1 cellular context compared by ENCODE assay signal in the genomic region with DNA sequence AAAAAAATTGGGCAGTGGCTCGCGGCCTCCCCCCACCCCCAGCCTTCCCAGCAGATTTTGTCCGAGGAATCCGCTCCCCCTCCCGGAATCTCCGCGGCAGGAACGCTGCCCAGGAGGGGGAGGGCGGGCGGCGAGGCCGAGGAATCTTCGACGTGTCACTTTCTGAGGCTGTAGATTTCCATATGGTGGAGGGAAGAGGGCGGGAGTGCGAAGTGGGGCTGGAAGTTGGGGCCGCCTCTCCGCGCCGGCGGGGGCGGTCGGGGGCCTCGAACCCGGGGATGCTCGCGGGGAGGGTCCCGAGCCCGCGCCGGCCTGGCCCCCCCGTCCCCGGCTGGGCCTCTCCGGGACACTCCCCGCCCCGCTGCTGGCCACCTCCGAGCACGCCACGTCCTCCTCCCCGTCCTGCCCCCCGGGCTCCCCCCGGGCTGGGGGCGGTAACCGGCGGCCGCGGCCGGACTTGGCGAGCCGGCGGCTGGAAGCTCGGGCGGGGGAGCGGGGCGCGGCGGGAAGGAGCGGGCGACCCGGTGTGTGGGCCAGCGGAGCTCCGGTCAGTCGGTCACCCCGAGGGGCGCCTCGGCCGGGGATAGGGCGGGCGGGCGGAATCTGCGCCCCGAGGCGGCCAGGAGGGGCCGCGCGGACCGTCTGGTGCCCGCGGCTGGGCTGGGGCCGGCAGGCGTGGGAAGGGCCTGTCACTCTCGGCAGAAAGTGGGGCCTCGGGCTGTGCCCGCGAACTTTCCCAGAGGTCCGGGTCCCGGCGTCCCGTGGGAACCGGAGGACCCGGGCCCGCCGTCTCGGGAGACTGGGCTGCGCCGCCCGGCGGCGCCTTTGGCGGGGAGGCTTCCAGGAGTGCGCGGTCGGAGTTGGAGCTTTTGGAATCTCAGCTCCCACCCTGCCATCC.
TF ChIP-seq lines count a peak whose summit lies in the region.

No MANE protein-coding gene starts in this region.

TF ChIP-seq in K562, 482 proteins besides CTCF, POLR2A, EP300 and RAD21 (continued from another document and continues in another):
- TF ChIP-seq, protein P1, sequence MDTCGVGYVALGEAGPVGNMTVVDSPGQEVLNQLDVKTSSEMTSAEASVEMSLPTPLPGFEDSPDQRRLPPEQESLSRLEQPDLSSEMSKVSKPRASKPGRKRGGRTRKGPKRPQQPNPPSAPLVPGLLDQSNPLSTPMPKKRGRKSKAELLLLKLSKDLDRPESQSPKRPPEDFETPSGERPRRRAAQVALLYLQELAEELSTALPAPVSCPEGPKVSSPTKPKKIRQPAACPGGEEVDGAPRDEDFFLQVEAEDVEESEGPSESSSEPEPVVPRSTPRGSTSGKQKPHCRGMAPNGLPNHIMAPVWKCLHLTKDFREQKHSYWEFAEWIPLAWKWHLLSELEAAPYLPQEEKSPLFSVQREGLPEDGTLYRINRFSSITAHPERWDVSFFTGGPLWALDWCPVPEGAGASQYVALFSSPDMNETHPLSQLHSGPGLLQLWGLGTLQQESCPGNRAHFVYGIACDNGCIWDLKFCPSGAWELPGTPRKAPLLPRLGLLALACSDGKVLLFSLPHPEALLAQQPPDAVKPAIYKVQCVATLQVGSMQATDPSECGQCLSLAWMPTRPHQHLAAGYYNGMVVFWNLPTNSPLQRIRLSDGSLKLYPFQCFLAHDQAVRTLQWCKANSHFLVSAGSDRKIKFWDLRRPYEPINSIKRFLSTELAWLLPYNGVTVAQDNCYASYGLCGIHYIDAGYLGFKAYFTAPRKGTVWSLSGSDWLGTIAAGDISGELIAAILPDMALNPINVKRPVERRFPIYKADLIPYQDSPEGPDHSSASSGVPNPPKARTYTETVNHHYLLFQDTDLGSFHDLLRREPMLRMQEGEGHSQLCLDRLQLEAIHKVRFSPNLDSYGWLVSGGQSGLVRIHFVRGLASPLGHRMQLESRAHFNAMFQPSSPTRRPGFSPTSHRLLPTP (IDR thresholded peaks at IDR 0.05; ENCODE audit: borderline replicate concordance, extremely low read depth, insufficient read length): no peak
- TF ChIP-seq, protein P2, sequence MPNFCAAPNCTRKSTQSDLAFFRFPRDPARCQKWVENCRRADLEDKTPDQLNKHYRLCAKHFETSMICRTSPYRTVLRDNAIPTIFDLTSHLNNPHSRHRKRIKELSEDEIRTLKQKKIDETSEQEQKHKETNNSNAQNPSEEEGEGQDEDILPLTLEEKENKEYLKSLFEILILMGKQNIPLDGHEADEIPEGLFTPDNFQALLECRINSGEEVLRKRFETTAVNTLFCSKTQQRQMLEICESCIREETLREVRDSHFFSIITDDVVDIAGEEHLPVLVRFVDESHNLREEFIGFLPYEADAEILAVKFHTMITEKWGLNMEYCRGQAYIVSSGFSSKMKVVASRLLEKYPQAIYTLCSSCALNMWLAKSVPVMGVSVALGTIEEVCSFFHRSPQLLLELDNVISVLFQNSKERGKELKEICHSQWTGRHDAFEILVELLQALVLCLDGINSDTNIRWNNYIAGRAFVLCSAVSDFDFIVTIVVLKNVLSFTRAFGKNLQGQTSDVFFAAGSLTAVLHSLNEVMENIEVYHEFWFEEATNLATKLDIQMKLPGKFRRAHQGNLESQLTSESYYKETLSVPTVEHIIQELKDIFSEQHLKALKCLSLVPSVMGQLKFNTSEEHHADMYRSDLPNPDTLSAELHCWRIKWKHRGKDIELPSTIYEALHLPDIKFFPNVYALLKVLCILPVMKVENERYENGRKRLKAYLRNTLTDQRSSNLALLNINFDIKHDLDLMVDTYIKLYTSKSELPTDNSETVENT (CRISPR knock-in tag; IDR thresholded peaks at IDR 0.05): no peak
- no peak for TF ChIP-seq ELF2 (CRISPR knock-in tag; IDR thresholded peaks at IDR 0.05)
- TF ChIP-seq, protein P3, sequence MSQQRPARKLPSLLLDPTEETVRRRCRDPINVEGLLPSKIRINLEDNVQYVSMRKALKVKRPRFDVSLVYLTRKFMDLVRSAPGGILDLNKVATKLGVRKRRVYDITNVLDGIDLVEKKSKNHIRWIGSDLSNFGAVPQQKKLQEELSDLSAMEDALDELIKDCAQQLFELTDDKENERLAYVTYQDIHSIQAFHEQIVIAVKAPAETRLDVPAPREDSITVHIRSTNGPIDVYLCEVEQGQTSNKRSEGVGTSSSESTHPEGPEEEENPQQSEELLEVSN (IDR thresholded peaks at IDR 0.05; ENCODE audit: borderline replicate concordance in 1 of 2, extremely low read depth in 1 of 2, insufficient read depth in 1 of 2, insufficient read length in 1 of 2, low read depth in 1 of 2, low read length in 1 of 2, poor library complexity in 1 of 2, severe bottlenecking in 1 of 2): peak; percentile 76 to 79
- no peak for TF ChIP-seq ZNF311 (CRISPR knock-in tag; IDR thresholded peaks at IDR 0.05)
- 0 out of 2 replicates have a peak, but pooled peaks have one; percentile 38 for TF ChIP-seq ZBED1 (IDR thresholded peaks at IDR 0.05)
- no peak for TF ChIP-seq PTRF (tag; IDR thresholded peaks at IDR 0.05)
- TF ChIP-seq SOX6 (IDR thresholded peaks at IDR 0.05): no peak; the same call in 1 of the 2 replicates
- no peak for TF ChIP-seq CREM (IDR thresholded peaks at IDR 0.05; ENCODE audit: low read depth)
- TF ChIP-seq, protein P4, sequence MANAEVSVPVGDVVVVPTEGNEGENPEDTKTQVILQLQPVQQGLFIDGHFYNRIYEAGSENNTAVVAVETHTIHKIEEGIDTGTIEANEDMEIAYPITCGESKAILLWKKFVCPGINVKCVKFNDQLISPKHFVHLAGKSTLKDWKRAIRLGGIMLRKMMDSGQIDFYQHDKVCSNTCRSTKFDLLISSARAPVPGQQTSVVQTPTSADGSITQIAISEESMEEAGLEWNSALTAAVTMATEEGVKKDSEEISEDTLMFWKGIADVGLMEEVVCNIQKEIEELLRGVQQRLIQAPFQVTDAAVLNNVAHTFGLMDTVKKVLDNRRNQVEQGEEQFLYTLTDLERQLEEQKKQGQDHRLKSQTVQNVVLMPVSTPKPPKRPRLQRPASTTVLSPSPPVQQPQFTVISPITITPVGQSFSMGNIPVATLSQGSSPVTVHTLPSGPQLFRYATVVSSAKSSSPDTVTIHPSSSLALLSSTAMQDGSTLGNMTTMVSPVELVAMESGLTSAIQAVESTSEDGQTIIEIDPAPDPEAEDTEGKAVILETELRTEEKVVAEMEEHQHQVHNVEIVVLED (CRISPR knock-in tag; IDR thresholded peaks at IDR 0.05): no peak
- TF ChIP-seq SLC30A9 (CRISPR knock-in tag; IDR thresholded peaks at IDR 0.05): no peak
- TF ChIP-seq, protein P5, sequence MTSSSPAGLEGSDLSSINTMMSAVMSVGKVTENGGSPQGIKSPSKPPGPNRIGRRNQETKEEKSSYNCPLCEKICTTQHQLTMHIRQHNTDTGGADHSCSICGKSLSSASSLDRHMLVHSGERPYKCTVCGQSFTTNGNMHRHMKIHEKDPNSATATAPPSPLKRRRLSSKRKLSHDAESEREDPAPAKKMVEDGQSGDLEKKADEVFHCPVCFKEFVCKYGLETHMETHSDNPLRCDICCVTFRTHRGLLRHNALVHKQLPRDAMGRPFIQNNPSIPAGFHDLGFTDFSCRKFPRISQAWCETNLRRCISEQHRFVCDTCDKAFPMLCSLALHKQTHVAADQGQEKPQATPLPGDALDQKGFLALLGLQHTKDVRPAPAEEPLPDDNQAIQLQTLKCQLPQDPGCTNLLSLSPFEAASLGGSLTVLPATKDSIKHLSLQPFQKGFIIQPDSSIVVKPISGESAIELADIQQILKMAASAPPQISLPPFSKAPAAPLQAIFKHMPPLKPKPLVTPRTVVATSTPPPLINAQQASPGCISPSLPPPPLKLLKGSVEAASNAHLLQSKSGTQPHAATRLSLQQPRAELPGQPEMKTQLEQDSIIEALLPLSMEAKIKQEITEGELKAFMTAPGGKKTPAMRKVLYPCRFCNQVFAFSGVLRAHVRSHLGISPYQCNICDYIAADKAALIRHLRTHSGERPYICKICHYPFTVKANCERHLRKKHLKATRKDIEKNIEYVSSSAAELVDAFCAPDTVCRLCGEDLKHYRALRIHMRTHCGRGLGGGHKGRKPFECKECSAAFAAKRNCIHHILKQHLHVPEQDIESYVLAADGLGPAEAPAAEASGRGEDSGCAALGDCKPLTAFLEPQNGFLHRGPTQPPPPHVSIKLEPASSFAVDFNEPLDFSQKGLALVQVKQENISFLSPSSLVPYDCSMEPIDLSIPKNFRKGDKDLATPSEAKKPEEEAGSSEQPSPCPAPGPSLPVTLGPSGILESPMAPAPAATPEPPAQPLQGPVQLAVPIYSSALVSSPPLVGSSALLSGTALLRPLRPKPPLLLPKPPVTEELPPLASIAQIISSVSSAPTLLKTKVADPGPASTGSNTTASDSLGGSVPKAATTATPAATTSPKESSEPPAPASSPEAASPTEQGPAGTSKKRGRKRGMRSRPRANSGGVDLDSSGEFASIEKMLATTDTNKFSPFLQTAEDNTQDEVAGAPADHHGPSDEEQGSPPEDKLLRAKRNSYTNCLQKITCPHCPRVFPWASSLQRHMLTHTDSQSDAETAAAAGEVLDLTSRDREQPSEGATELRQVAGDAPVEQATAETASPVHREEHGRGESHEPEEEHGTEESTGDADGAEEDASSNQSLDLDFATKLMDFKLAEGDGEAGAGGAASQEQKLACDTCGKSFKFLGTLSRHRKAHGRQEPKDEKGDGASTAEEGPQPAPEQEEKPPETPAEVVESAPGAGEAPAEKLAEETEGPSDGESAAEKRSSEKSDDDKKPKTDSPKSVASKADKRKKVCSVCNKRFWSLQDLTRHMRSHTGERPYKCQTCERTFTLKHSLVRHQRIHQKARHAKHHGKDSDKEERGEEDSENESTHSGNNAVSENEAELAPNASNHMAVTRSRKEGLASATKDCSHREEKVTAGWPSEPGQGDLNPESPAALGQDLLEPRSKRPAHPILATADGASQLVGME (CRISPR knock-in tag; IDR thresholded peaks at IDR 0.05): no peak
- TF ChIP-seq MEF2A (IDR thresholded peaks at IDR 0.05; ENCODE audit: control insufficient read depth, low read depth, low read length): no peak
- no peak for TF ChIP-seq POLR2AphosphoS2 (IDR thresholded peaks at IDR 0.05; ENCODE audit: low read length)
- TF ChIP-seq, protein P6, sequence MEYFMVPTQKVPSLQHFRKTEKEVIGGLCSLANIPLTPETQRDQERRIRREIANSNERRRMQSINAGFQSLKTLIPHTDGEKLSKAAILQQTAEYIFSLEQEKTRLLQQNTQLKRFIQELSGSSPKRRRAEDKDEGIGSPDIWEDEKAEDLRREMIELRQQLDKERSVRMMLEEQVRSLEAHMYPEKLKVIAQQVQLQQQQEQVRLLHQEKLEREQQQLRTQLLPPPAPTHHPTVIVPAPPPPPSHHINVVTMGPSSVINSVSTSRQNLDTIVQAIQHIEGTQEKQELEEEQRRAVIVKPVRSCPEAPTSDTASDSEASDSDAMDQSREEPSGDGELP (CRISPR knock-in tag; IDR thresholded peaks at IDR 0.05; ENCODE audit: borderline replicate concordance): no peak
- TF ChIP-seq, protein P7, sequence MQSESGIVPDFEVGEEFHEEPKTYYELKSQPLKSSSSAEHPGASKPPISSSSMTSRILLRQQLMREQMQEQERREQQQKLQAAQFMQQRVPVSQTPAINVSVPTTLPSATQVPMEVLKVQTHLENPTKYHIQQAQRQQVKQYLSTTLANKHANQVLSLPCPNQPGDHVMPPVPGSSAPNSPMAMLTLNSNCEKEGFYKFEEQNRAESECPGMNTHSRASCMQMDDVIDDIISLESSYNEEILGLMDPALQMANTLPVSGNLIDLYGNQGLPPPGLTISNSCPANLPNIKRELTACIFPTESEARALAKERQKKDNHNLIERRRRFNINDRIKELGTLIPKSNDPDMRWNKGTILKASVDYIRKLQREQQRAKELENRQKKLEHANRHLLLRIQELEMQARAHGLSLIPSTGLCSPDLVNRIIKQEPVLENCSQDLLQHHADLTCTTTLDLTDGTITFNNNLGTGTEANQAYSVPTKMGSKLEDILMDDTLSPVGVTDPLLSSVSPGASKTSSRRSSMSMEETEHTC (IDR thresholded peaks at IDR 0.05): no peak; the same call in 1 of the 2 replicates
- no peak for TF ChIP-seq ZC3H11A (IDR thresholded peaks at IDR 0.05; ENCODE audit: low read depth, low read length)
- TF ChIP-seq, protein P8, sequence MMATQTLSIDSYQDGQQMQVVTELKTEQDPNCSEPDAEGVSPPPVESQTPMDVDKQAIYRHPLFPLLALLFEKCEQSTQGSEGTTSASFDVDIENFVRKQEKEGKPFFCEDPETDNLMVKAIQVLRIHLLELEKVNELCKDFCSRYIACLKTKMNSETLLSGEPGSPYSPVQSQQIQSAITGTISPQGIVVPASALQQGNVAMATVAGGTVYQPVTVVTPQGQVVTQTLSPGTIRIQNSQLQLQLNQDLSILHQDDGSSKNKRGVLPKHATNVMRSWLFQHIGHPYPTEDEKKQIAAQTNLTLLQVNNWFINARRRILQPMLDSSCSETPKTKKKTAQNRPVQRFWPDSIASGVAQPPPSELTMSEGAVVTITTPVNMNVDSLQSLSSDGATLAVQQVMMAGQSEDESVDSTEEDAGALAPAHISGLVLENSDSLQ (IDR thresholded peaks at IDR 0.05): peak; percentile 64; the same call in 1 of the 2 replicates
- TF ChIP-seq HEY1 (CRISPR knock-in tag; IDR thresholded peaks at IDR 0.05; ENCODE audit: borderline replicate concordance): no peak
- TF ChIP-seq ZBTB1 (CRISPR knock-in tag; IDR thresholded peaks at IDR 0.05; ENCODE audit: borderline replicate concordance, low read depth): 0 out of 2 replicates have a peak, but pooled peaks have one; percentile 29
- TF ChIP-seq HDAC3 (IDR thresholded peaks at IDR 0.05; ENCODE audit: borderline replicate concordance, partially characterized antibody): no peak
- no peak for TF ChIP-seq PRMT5 (CRISPR knock-in tag; IDR thresholded peaks at IDR 0.05)
- no peak for TF ChIP-seq ATF1 (CRISPR knock-in tag; IDR thresholded peaks at IDR 0.05)
- TF ChIP-seq ATF1 (tag; IDR thresholded peaks at IDR 0.05): no peak
- TF ChIP-seq SRSF3 (IDR thresholded peaks at IDR 0.05; ENCODE audit: insufficient read depth, low read length): 0 out of 2 replicates have a peak, but pooled peaks have one; percentile 4
- no peak for TF ChIP-seq ZNF586 (CRISPR knock-in tag; conservative IDR thresholded peaks at IDR 0.05)
- TF ChIP-seq ASH1L (IDR thresholded peaks at IDR 0.05; ENCODE audit: borderline replicate concordance, low read depth, partially characterized antibody): no peak
- no peak for TF ChIP-seq TCF3 (CRISPR knock-in tag; IDR thresholded peaks at IDR 0.05)
- no peak for TF ChIP-seq CREB1 (IDR thresholded peaks at IDR 0.05)
- peak; percentile 32; the same call in 1 of the 2 replicates for TF ChIP-seq CREB1 (CRISPR knock-in tag; IDR thresholded peaks at IDR 0.05)
- TF ChIP-seq, protein P9, sequence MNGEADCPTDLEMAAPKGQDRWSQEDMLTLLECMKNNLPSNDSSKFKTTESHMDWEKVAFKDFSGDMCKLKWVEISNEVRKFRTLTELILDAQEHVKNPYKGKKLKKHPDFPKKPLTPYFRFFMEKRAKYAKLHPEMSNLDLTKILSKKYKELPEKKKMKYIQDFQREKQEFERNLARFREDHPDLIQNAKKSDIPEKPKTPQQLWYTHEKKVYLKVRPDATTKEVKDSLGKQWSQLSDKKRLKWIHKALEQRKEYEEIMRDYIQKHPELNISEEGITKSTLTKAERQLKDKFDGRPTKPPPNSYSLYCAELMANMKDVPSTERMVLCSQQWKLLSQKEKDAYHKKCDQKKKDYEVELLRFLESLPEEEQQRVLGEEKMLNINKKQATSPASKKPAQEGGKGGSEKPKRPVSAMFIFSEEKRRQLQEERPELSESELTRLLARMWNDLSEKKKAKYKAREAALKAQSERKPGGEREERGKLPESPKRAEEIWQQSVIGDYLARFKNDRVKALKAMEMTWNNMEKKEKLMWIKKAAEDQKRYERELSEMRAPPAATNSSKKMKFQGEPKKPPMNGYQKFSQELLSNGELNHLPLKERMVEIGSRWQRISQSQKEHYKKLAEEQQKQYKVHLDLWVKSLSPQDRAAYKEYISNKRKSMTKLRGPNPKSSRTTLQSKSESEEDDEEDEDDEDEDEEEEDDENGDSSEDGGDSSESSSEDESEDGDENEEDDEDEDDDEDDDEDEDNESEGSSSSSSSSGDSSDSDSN (IDR thresholded peaks at IDR 0.05; ENCODE audit: borderline replicate concordance in 1 of 2, low read depth in 2 of 2, low read length in 2 of 2): peak in 1 of 2 experiments; percentile 77; a peak in 1 of 4 replicates
- peak; percentile 55 for TF ChIP-seq ZFX (CRISPR knock-in tag; IDR thresholded peaks at IDR 0.05)
- no peak for TF ChIP-seq SRSF1 (IDR thresholded peaks at IDR 0.05; ENCODE audit: low read depth, low read length)
- TF ChIP-seq BDP1 (IDR thresholded peaks at IDR 0.05; ENCODE audit: insufficient read depth, insufficient read length): no peak
